Comparison of ENCODE assay signal across 11 cellular contexts in the genomic region with DNA sequence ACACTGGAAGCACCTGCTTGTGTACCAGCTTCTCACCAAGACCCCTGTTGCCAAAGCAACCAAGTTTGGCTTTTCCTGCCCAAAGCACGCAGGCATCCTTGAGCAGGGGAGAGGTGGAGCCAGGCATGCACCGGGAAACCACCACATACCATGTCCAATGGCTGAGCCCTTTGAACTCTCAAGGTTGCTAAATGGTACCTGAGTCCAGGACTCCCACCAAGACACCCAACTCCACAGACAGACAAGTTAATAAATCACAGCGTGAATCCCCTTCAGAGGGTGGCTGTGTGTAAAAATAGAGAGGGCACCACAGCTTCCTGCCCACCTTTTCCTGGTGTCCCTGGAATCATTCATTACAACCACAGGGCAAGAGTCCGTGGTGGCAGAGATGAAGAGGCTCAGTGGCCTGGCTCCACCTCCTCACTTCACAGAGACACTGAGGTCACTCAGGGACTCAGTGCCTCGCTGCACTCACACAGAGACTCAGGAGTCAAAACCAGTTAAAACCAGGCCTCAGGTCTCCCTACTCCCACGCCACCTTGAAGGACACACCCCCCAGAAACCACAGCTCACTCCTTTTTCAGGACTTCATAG.
DNase-seq lines count a peak whose midpoint lies in the region; ATAC-seq and TF ChIP-seq lines count a peak whose summit lies in the region.
"Had no signal": no experiment of that assay in that cellular context is flagged by ENCODE, and none has a peak within 500 bp of the region (broad histone marks: within the 10 kb centered on the region; RNA-seq: fewer than 3 reads in every experiment).

No MANE protein-coding gene starts in this region.

- no peaks in the 10 kb centered on the region for H3K36me3 Mint-ChIP-seq in naive thymus-derived CD4-positive, alpha-beta T cell

- POLR2A ChIA-PET in naive thymus-derived CD4-positive, alpha-beta T cell (lab: Charles Lee), result interaction anchor here (0.6 kb wide), 1 partner anchor 790 kb away, joined by 3 read pairs; no protein-coding TSS in a partner anchor
- POLR2A ChIA-PET in A673 (lab: Charles Lee; ENCODE audit: low non-redundant PET), result no interaction called here

- no TSS peak for BruUV-seq in A673 (replicated peaks; lab: Mats Ljungman, UMichigan)

- CTCF ChIA-PET in naive thymus-derived CD4-positive, alpha-beta T cell (lab: Charles Lee), result interaction anchor here (0.6 kb wide), 2 partner anchors 45 to 122 kb away, joined by 3 to 5 read pairs; no protein-coding TSS in a partner anchor
- CTCF ChIA-PET in A673 (lab: Charles Lee), result no interaction called here

- no peaks in the 10 kb centered on the region for H3K9me3 Mint-ChIP-seq in naive thymus-derived CD4-positive, alpha-beta T cell

- H3K27ac Mint-ChIP-seq in naive thymus-derived CD4-positive, alpha-beta T cell, result peak overlapping the region in 7 of 9 donors; percentile 34 to 88 (median 71)
- H3K27ac Mint-ChIP-seq: HFFc6 had no signal

- no peaks in the 10 kb centered on the region for H3K36me3 ChIP-seq in naive thymus-derived CD4-positive, alpha-beta T cell (ENCODE audit: control insufficient read depth in 2 of 3, insufficient read depth in 3 of 3, low read length in 3 of 3)
- no peaks in the 10 kb centered on the region for H3K36me3 ChIP-seq in A673 (ENCODE audit: insufficient read depth, low read length, poor library complexity, severe bottlenecking)
- H3K36me3 ChIP-seq: SJCRH30 had no signal

- H3K9me3 ChIP-seq in naive thymus-derived CD4-positive, alpha-beta T cell (ENCODE audit: control insufficient read depth in 2 of 3, low read length in 3 of 3), result no peaks in the 10 kb centered on the region
- no peaks in the 10 kb centered on the region for H3K9me3 ChIP-seq in A673 (ENCODE audit: low read depth, low read length, poor library complexity, severe bottlenecking)
- H3K9me3 ChIP-seq: SJCRH30 had no signal

- H3K27ac ChIP-seq in naive thymus-derived CD4-positive, alpha-beta T cell (ENCODE audit: low read depth, low read length), result no peak overlapping the region
- no peak overlapping the region for H3K27ac ChIP-seq in A673 (ENCODE audit: low read depth, low read length, poor library complexity, severe bottlenecking)

- no peak for TF ChIP-seq CTCF in A673 (conservative IDR thresholded peaks at IDR 0.05; ENCODE audit: low read depth, low read length)

- peak in 1 of 9 donors; percentile 8 for DNase-seq in naive thymus-derived CD4-positive, alpha-beta T cell
- DNase-seq in A673 (ENCODE audit: low spot score) (no peak), NAMALWA (ENCODE audit: low spot score) (no peak), NCI-H2081 treated with DMSO at 0.1 percent for 48 hours (lab: John Stamatoyannopoulos, UW) (no peak), germinal center (ENCODE audit: low spot score) (no peak)
- DNase-seq: caudate nucleus, HFFc6 had no signal

- ATAC-seq in GM18868 (IDR thresholded peaks at IDR 0.05; ENCODE audit: unreplicated experiment) (peak; percentile 86), GM21515 (IDR thresholded peaks at IDR 0.05; ENCODE audit: unreplicated experiment) (peak; percentile 64), HG03460 (IDR thresholded peaks at IDR 0.05; ENCODE audit: unreplicated experiment) (peak; percentile 65)
- ATAC-seq in naive thymus-derived CD4-positive, alpha-beta T cell, result no peak

- intact Hi-C loops in naive thymus-derived CD4-positive, alpha-beta T cell (cut with micrococcal nuclease), result no loop called here
- intact Hi-C loops in A673 (cut with micrococcal nuclease; ENCODE audit: unreplicated experiment), result no loop called here

- peaks cover 0 to 16% (median 6%) of the 10 kb centered on the region in 5 donors for H3K27me3 Mint-ChIP-seq in naive thymus-derived CD4-positive, alpha-beta T cell

- H3K27me3 ChIP-seq in naive thymus-derived CD4-positive, alpha-beta T cell (ENCODE audit: control insufficient read depth in 2 of 2, insufficient read depth in 2 of 2, low read length in 2 of 2), result no peaks in the 10 kb centered on the region
- H3K27me3 ChIP-seq in A673 (replicated peaks; ENCODE audit: insufficient read depth, low read depth, low read length, poor library complexity), result no peaks in the 10 kb centered on the region
- H3K27me3 ChIP-seq: SJCRH30 had no signal

- peaks cover 16 to 53% (median 33%) of the 10 kb centered on the region in 7 donors for H3K4me1 Mint-ChIP-seq in naive thymus-derived CD4-positive, alpha-beta T cell

- H3K4me3 ChIP-seq in naive thymus-derived CD4-positive, alpha-beta T cell (ENCODE audit: low read length), result no peak overlapping the region
- no peak overlapping the region for H3K4me3 ChIP-seq in A673 (ENCODE audit: low read depth, low read length, poor library complexity, severe bottlenecking)
- H3K4me3 ChIP-seq: SJCRH30 had no signal

- H3K4me1 ChIP-seq in naive thymus-derived CD4-positive, alpha-beta T cell (ENCODE audit: control insufficient read depth in 2 of 2, insufficient read depth in 2 of 2, low read length in 2 of 2), result peaks cover 18 to 25% of the 10 kb centered on the region in 2 donors
- no peaks in the 10 kb centered on the region for H3K4me1 ChIP-seq in A673 (ENCODE audit: insufficient read depth, low read length, poor library complexity, severe bottlenecking)

- peak overlapping the region in 8 of 10 donors; percentile 21 to 79 (median 55) for H3K4me3 Mint-ChIP-seq in naive thymus-derived CD4-positive, alpha-beta T cell
- H3K4me3 Mint-ChIP-seq: HFFc6 had no signal
